In genomic region chr12:47356129-47356622, GRCh38 we compare ENCODE assay signal across 1 cellular context.
TF ChIP-seq lines count a peak whose summit lies in the region.

No MANE protein-coding gene starts in this region.

TF ChIP-seq in GM12878, 131 proteins besides CTCF, POLR2A, EP300 and RAD21 (continued from another document and continues in another):
- TF ChIP-seq MXI1 (IDR thresholded peaks at IDR 0.05; ENCODE audit: low read depth, low read length) (no peak), GABPA (IDR thresholded peaks at IDR 0.05; ENCODE audit: low read depth) (no peak), ETV6 (conservative IDR thresholded peaks at IDR 0.05 in 1 of 2, IDR thresholded peaks at IDR 0.05 in 1 of 2; ENCODE audit: borderline replicate concordance in 1 of 2, low read depth in 1 of 2) (peak in 1 of 2 experiments; percentile 77; a peak in 1 of 4 replicates), MEF2A (IDR thresholded peaks at IDR 0.05; ENCODE audit: insufficient read depth, low read depth, low read length) (no peak; the same call in 1 of the 2 replicates), TCF3 (IDR thresholded peaks at IDR 0.05; ENCODE audit: borderline replicate concordance, insufficient read depth, low read depth, low read length) (no peak), MTA2 (IDR thresholded peaks at IDR 0.05; ENCODE audit: low read depth) (peak; percentile 21; the same call in 1 of the 2 replicates), ZZZ3 (IDR thresholded peaks at IDR 0.05; ENCODE audit: control insufficient read depth, insufficient read length, low read depth) (no peak), ZNF217 (IDR thresholded peaks at IDR 0.05) (peak; percentile 95), DPF2 (IDR thresholded peaks at IDR 0.05) (no peak), SMARCA5 (IDR thresholded peaks at IDR 0.05) (no peak), ZNF207 (IDR thresholded peaks at IDR 0.05; ENCODE audit: borderline replicate concordance) (no peak), BACH1 (IDR thresholded peaks at IDR 0.05; ENCODE audit: borderline replicate concordance) (no peak), CBX5 (IDR thresholded peaks at IDR 0.05; ENCODE audit: low read depth) (no peak), CHD1 (IDR thresholded peaks at IDR 0.05; ENCODE audit: low read depth, low read length) (no peak), HDAC6 (IDR thresholded peaks at IDR 0.05; ENCODE audit: unreplicated experiment) (no peak), BCL11A (IDR thresholded peaks at IDR 0.05; ENCODE audit: low read depth, low read length) (no peak), HDGF (IDR thresholded peaks at IDR 0.05) (no peak), RUNX3 (IDR thresholded peaks at IDR 0.05; ENCODE audit: low read length) (0 out of 2 replicates have a peak, but pooled peaks have one; percentile 25), SMAD5 (IDR thresholded peaks at IDR 0.05; ENCODE audit: low read depth) (no peak), POLR2AphosphoS5 (IDR thresholded peaks at IDR 0.05; ENCODE audit: low read length) (no peak), CBX3 (IDR thresholded peaks at IDR 0.05; ENCODE audit: borderline replicate concordance, low read depth) (no peak), SPI1 (IDR thresholded peaks at IDR 0.05; ENCODE audit: borderline replicate concordance, insufficient read depth, low read depth, low read length) (0 out of 2 replicates have a peak, but pooled peaks have one; percentile 35), NFIC (IDR thresholded peaks at IDR 0.05; ENCODE audit: low read depth, low read length) (0 out of 2 replicates have a peak, but pooled peaks have one; percentile 37), NRF1 (conservative IDR thresholded peaks at IDR 0.05; ENCODE audit: low read depth, low read length) (no peak), MAX (IDR thresholded peaks at IDR 0.05; ENCODE audit: low read depth, low read length) (no peak), CHD2 (IDR thresholded peaks at IDR 0.05; ENCODE audit: borderline replicate concordance, low read depth, low read length) (no peak), SIN3A (IDR thresholded peaks at IDR 0.05; ENCODE audit: low read depth, low read length) (no peak), USF2 (IDR thresholded peaks at IDR 0.05; ENCODE audit: borderline replicate concordance, low read depth, low read length) (no peak), NKRF (conservative IDR thresholded peaks at IDR 0.05) (no peak), POU2F2 (IDR thresholded peaks at IDR 0.05; ENCODE audit: borderline replicate concordance, low read depth, low read length) (no peak), RAD51 (IDR thresholded peaks at IDR 0.05) (no peak), BHLHE40 (IDR thresholded peaks at IDR 0.05; ENCODE audit: borderline replicate concordance in 1 of 2, low read depth in 2 of 2, low read length in 1 of 2) (no peak), STAT1 (conservative IDR thresholded peaks at IDR 0.05) (no peak), EED (IDR thresholded peaks at IDR 0.05; ENCODE audit: low read depth) (0 out of 2 replicates have a peak, but pooled peaks have one; percentile 57), GATAD2B (conservative IDR thresholded peaks at IDR 0.05; ENCODE audit: low read depth) (no peak)
- TF ChIP-seq, protein P1, sequence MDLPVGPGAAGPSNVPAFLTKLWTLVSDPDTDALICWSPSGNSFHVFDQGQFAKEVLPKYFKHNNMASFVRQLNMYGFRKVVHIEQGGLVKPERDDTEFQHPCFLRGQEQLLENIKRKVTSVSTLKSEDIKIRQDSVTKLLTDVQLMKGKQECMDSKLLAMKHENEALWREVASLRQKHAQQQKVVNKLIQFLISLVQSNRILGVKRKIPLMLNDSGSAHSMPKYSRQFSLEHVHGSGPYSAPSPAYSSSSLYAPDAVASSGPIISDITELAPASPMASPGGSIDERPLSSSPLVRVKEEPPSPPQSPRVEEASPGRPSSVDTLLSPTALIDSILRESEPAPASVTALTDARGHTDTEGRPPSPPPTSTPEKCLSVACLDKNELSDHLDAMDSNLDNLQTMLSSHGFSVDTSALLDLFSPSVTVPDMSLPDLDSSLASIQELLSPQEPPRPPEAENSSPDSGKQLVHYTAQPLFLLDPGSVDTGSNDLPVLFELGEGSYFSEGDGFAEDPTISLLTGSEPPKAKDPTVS (IDR thresholded peaks at IDR 0.05; ENCODE audit: low read depth, low read length), result no peak
- TF ChIP-seq, protein P2, sequence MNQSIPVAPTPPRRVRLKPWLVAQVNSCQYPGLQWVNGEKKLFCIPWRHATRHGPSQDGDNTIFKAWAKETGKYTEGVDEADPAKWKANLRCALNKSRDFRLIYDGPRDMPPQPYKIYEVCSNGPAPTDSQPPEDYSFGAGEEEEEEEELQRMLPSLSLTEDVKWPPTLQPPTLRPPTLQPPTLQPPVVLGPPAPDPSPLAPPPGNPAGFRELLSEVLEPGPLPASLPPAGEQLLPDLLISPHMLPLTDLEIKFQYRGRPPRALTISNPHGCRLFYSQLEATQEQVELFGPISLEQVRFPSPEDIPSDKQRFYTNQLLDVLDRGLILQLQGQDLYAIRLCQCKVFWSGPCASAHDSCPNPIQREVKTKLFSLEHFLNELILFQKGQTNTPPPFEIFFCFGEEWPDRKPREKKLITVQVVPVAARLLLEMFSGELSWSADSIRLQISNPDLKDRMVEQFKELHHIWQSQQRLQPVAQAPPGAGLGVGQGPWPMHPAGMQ (IDR thresholded peaks at IDR 0.05; ENCODE audit: borderline replicate concordance), result no peak
- TF ChIP-seq, protein P3, sequence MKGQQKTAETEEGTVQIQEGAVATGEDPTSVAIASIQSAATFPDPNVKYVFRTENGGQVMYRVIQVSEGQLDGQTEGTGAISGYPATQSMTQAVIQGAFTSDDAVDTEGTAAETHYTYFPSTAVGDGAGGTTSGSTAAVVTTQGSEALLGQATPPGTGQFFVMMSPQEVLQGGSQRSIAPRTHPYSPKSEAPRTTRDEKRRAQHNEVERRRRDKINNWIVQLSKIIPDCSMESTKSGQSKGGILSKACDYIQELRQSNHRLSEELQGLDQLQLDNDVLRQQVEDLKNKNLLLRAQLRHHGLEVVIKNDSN (IDR thresholded peaks at IDR 0.05; ENCODE audit: borderline replicate concordance, extremely low read length, insufficient read depth, low read depth, low read length), result no peak
- TF ChIP-seq, protein P4, sequence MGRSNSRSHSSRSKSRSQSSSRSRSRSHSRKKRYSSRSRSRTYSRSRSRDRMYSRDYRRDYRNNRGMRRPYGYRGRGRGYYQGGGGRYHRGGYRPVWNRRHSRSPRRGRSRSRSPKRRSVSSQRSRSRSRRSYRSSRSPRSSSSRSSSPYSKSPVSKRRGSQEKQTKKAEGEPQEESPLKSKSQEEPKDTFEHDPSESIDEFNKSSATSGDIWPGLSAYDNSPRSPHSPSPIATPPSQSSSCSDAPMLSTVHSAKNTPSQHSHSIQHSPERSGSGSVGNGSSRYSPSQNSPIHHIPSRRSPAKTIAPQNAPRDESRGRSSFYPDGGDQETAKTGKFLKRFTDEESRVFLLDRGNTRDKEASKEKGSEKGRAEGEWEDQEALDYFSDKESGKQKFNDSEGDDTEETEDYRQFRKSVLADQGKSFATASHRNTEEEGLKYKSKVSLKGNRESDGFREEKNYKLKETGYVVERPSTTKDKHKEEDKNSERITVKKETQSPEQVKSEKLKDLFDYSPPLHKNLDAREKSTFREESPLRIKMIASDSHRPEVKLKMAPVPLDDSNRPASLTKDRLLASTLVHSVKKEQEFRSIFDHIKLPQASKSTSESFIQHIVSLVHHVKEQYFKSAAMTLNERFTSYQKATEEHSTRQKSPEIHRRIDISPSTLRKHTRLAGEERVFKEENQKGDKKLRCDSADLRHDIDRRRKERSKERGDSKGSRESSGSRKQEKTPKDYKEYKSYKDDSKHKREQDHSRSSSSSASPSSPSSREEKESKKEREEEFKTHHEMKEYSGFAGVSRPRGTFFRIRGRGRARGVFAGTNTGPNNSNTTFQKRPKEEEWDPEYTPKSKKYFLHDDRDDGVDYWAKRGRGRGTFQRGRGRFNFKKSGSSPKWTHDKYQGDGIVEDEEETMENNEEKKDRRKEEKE (IDR thresholded peaks at IDR 0.05), result no peak
- TF ChIP-seq, protein P5, sequence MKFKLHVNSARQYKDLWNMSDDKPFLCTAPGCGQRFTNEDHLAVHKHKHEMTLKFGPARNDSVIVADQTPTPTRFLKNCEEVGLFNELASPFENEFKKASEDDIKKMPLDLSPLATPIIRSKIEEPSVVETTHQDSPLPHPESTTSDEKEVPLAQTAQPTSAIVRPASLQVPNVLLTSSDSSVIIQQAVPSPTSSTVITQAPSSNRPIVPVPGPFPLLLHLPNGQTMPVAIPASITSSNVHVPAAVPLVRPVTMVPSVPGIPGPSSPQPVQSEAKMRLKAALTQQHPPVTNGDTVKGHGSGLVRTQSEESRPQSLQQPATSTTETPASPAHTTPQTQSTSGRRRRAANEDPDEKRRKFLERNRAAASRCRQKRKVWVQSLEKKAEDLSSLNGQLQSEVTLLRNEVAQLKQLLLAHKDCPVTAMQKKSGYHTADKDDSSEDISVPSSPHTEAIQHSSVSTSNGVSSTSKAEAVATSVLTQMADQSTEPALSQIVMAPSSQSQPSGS (IDR thresholded peaks at IDR 0.05; ENCODE audit: low read length), result peak; percentile 37
- TF ChIP-seq, protein P6, sequence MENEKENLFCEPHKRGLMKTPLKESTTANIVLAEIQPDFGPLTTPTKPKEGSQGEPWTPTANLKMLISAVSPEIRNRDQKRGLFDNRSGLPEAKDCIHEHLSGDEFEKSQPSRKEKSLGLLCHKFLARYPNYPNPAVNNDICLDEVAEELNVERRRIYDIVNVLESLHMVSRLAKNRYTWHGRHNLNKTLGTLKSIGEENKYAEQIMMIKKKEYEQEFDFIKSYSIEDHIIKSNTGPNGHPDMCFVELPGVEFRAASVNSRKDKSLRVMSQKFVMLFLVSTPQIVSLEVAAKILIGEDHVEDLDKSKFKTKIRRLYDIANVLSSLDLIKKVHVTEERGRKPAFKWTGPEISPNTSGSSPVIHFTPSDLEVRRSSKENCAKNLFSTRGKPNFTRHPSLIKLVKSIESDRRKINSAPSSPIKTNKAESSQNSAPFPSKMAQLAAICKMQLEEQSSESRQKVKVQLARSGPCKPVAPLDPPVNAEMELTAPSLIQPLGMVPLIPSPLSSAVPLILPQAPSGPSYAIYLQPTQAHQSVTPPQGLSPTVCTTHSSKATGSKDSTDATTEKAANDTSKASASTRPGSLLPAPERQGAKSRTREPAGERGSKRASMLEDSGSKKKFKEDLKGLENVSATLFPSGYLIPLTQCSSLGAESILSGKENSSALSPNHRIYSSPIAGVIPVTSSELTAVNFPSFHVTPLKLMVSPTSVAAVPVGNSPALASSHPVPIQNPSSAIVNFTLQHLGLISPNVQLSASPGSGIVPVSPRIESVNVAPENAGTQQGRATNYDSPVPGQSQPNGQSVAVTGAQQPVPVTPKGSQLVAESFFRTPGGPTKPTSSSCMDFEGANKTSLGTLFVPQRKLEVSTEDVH (IDR thresholded peaks at IDR 0.05; ENCODE audit: low read depth, partially characterized antibody), result no peak
- TF ChIP-seq, protein P7, sequence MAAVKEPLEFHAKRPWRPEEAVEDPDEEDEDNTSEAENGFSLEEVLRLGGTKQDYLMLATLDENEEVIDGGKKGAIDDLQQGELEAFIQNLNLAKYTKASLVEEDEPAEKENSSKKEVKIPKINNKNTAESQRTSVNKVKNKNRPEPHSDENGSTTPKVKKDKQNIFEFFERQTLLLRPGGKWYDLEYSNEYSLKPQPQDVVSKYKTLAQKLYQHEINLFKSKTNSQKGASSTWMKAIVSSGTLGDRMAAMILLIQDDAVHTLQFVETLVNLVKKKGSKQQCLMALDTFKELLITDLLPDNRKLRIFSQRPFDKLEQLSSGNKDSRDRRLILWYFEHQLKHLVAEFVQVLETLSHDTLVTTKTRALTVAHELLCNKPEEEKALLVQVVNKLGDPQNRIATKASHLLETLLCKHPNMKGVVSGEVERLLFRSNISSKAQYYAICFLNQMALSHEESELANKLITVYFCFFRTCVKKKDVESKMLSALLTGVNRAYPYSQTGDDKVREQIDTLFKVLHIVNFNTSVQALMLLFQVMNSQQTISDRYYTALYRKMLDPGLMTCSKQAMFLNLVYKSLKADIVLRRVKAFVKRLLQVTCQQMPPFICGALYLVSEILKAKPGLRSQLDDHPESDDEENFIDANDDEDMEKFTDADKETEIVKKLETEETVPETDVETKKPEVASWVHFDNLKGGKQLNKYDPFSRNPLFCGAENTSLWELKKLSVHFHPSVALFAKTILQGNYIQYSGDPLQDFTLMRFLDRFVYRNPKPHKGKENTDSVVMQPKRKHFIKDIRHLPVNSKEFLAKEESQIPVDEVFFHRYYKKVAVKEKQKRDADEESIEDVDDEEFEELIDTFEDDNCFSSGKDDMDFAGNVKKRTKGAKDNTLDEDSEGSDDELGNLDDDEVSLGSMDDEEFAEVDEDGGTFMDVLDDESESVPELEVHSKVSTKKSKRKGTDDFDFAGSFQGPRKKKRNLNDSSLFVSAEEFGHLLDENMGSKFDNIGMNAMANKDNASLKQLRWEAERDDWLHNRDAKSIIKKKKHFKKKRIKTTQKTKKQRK (IDR thresholded peaks at IDR 0.05; ENCODE audit: low read depth, low read length), result no peak
